ENCODE assay signal across 18 cellular contexts in genomic region chr1:185936641-185937040, GRCh38.
DNase-seq lines count a peak whose midpoint lies in the region; FAIRE-seq and TF ChIP-seq lines count a peak whose summit lies in the region.
"Had no signal": no experiment of that assay in that cellular context is flagged by ENCODE, and none has a peak within 500 bp of the region (broad histone marks: within the 10 kb centered on the region; RNA-seq: fewer than 3 reads in every experiment).

No MANE protein-coding gene starts in this region.

- POLR2A ChIA-PET in H1 (lab: Charles Lee; ENCODE audit: partially characterized antibody) = no interaction called here

- H3K4ac ChIP-seq in H1 (replicated peaks; ENCODE audit: insufficient read length, low read depth, low read length) = no peak overlapping the region

- H3K79me2 ChIP-seq in H1 (ENCODE audit: control insufficient read depth in 1 of 2, insufficient read depth in 2 of 2, low read length in 2 of 2) = no peaks in the 10 kb centered on the region

- no peaks in the 10 kb centered on the region for H3K23me2 ChIP-seq in H1 (ENCODE audit: low read depth, low read length)

- no peak for TF ChIP-seq CTCF in H1 (IDR thresholded peaks at IDR 0.05; ENCODE audit: control extremely low read depth in 1 of 3, insufficient read depth in 1 of 3, low read depth in 1 of 3, low read length in 3 of 3)
- no peak for TF ChIP-seq CTCF in Peyer's patch (IDR thresholded peaks at IDR 0.05)

- DNase-seq in NCI-H1092 treated with DMSO at 0.1 percent for 48 hours (lab: John Stamatoyannopoulos, UW) (peak; percentile 66), NCI-H69 (lab: John Stamatoyannopoulos, UW) (peak; percentile 61), H1 (ENCODE audit: low read depth in 1 of 2, low spot score in 2 of 2) (no peak), superior temporal gyrus (ENCODE audit: extremely low spot score) (peak; percentile 27), foreskin melanocyte (no peak), Peyer's patch (no peak), NCI-H2107 treated with DMSO at 0.1 percent for 48 hours (lab: John Stamatoyannopoulos, UW; ENCODE audit: unreplicated experiment) (no peak)
- DNase-seq: Calu3; CD4-positive, alpha-beta memory T cell; DMS79; HCEC 1CT; Kasumi-1; NCI-H1436; NCI-H2081; NCI-H774; Right ventricle myocardium superior had no signal

- H2AFZ ChIP-seq in H1 (ENCODE audit: low read length) = no peak overlapping the region

- no peak overlapping the region for H3K56ac ChIP-seq in H1 (replicated peaks; ENCODE audit: insufficient read length, low read depth, low read length)

- H3K4me2 ChIP-seq in H1 (ENCODE audit: insufficient read depth in 1 of 2, low read depth in 2 of 2, low read length in 2 of 2) = no peak overlapping the region

- no peaks in the 10 kb centered on the region for H3K79me1 ChIP-seq in H1 (ENCODE audit: low read depth, low read length)

- H2BK20ac ChIP-seq in H1 (ENCODE audit: low read length) = peak overlapping the region; percentile 91; the same call in 1 of the 2 replicates

- no peak overlapping the region; the same call in 1 of the 2 replicates for H2BK5ac ChIP-seq in H1 (ENCODE audit: low read depth, low read length)

- no peak for FAIRE-seq in H1 (lab: Jason Lieb, UNC)
- FAIRE-seq: HTR-8/SVneo had no signal

- H3K4me3 ChIP-seq in H1 (ENCODE audit: extremely low read depth in 1 of 4, insufficient read depth in 2 of 4, low read depth in 3 of 4, low read length in 4 of 4) (no peak overlapping the region), Peyer's patch (no peak overlapping the region)

- no peak overlapping the region for H2BK15ac ChIP-seq in H1 (ENCODE audit: low read length)

- CTCF ChIA-PET in H1 (lab: Charles Lee; ENCODE audit: partially characterized antibody) = interaction anchor here (1.1 to 1.2 kb wide), 2 partner anchors 10 to 125 kb away, joined by 3 read pairs; no protein-coding TSS in a partner anchor

- H3K27ac ChIP-seq in H1 (ENCODE audit: low read depth, low read length) (no peak overlapping the region), Peyer's patch (no peak overlapping the region)
- H3K27ac ChIP-seq: HL-60 had no signal

- H3K36me3 ChIP-seq in H1 (ENCODE audit: control insufficient read depth in 2 of 4, insufficient read depth in 4 of 4, low read length in 3 of 4) (no peaks in the 10 kb centered on the region), Peyer's patch (no peaks in the 10 kb centered on the region)

- H3K4me1 ChIP-seq in H1 (replicated peaks in 1 of 4; ENCODE audit: control insufficient read depth in 3 of 4, insufficient read depth in 4 of 4, low read length in 3 of 4) (no peaks in the 10 kb centered on the region), Peyer's patch (no peaks in the 10 kb centered on the region)

- no peak overlapping the region for H3K23ac ChIP-seq in H1 (ENCODE audit: insufficient read length)

- H4K5ac ChIP-seq in H1 (ENCODE audit: insufficient read length, low read depth, low read length) = no peak overlapping the region

- no peak for TF ChIP-seq POLR2A in H1 (IDR thresholded peaks at IDR 0.05; ENCODE audit: control extremely low read depth in 1 of 2, low read depth in 2 of 2, low read length in 2 of 2)
- no peak for TF ChIP-seq POLR2A in Peyer's patch (IDR thresholded peaks at IDR 0.05)

- H4K20me1 ChIP-seq in H1 (replicated peaks in 1 of 2; ENCODE audit: control insufficient read depth in 1 of 2, insufficient read depth in 2 of 2, low read length in 2 of 2) = no peaks in the 10 kb centered on the region

- no peak for TF ChIP-seq EP300 in H1 (IDR thresholded peaks at IDR 0.05; ENCODE audit: borderline replicate concordance in 1 of 2, low read depth in 2 of 2, low read length in 2 of 2)

- H3K27me3 ChIP-seq in H1 (replicated peaks in 1 of 4; ENCODE audit: control insufficient read depth in 3 of 4, extremely low read depth in 1 of 4, insufficient read depth in 3 of 4, low read length in 3 of 4) = no peaks in the 10 kb centered on the region
- no peaks in the 10 kb centered on the region for H3K27me3 ChIP-seq in Peyer's patch

- H4K8ac ChIP-seq in H1 (ENCODE audit: extremely low read depth, insufficient read depth, low read length) = no peak overlapping the region

- TF ChIP-seq RAD21 in H1 (IDR thresholded peaks at IDR 0.05 in 1 of 2, conservative IDR thresholded peaks at IDR 0.05 in 1 of 2; ENCODE audit: low read depth in 2 of 2, low read length in 2 of 2) = no peak

- 100% methylated on average over 1 of the region's 1 CpG; no CpG with 5 or more reads in 1 of the 2 experiments for WGBS in H1 (ENCODE audit: extremely low coverage in 1 of 2, insufficient coverage in 1 of 2, insufficient read length in 1 of 2, insufficient replicate concordance in 2 of 2, low coverage in 1 of 2, low lambda C conversion rate in 2 of 2, missing lambda C conversion rate in 1 of 2), 2 experiments

- H2BK12ac ChIP-seq in H1 (ENCODE audit: low read depth, low read length) = no peak overlapping the region

- no peak overlapping the region for H2BK120ac ChIP-seq in H1 (replicated peaks; ENCODE audit: low read depth, low read length)

- no peak overlapping the region for H3K9ac ChIP-seq in H1 (replicated peaks in 1 of 4; ENCODE audit: extremely low read depth in 1 of 4, low read depth in 3 of 4, low read length in 3 of 4)

- no peak overlapping the region for H3K18ac ChIP-seq in H1 (ENCODE audit: extremely low read depth, low read length)

- H4K91ac ChIP-seq in H1 (replicated peaks; ENCODE audit: insufficient read length, low read length) = no peak overlapping the region

- H3K14ac ChIP-seq in H1 (ENCODE audit: insufficient read length) = no peak overlapping the region

- H2AK5ac ChIP-seq in H1 (ENCODE audit: low read depth, low read length) = no peak overlapping the region

- 0 out of 4 replicates have a peak, but pooled peaks cover 3% of the 10 kb centered on the region in 2 experiments for H3K9me3 ChIP-seq in H1 (ENCODE audit: insufficient read depth in 2 of 2, low read depth in 1 of 2, low read length in 1 of 2)
- H3K9me3 ChIP-seq in Peyer's patch = no peaks in the 10 kb centered on the region

TF ChIP-seq in H1, 55 proteins besides CTCF, POLR2A, EP300 and RAD21:
- no peak for TF ChIP-seq SIRT6 (IDR thresholded peaks at IDR 0.05; ENCODE audit: low read length)
- TF ChIP-seq PHF8 (conservative IDR thresholded peaks at IDR 0.05; ENCODE audit: low read depth, low read length) = no peak
- TF ChIP-seq, protein P1, sequence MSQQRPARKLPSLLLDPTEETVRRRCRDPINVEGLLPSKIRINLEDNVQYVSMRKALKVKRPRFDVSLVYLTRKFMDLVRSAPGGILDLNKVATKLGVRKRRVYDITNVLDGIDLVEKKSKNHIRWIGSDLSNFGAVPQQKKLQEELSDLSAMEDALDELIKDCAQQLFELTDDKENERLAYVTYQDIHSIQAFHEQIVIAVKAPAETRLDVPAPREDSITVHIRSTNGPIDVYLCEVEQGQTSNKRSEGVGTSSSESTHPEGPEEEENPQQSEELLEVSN (IDR thresholded peaks at IDR 0.05) = no peak
- no peak for TF ChIP-seq RNF2 (IDR thresholded peaks at IDR 0.05; ENCODE audit: borderline replicate concordance, low read depth, low read length, missing control alignments, poor library complexity, severe bottlenecking)
- TF ChIP-seq JUND (IDR thresholded peaks at IDR 0.05; ENCODE audit: low read length) = no peak
- no peak for TF ChIP-seq SRF (IDR thresholded peaks at IDR 0.05; ENCODE audit: low read depth, low read length)

Comparison
In these comparisons a context has a peak if more than half of its experiments do, and no peak if none do; other contexts are left out.
1. DNase-seq: peak in NCI-H1092 treated with DMSO at 0.1 percent for 48 hours (single experiment), NCI-H69 (single experiment) and superior temporal gyrus (single experiment); none in H1 (0 of 2), foreskin melanocyte (single experiment), Peyer's patch (0 of 3) and NCI-H2107 treated with DMSO at 0.1 percent for 48 hours (single experiment).